10 cellular contexts compared by ENCODE assay signal in the genomic region with DNA sequence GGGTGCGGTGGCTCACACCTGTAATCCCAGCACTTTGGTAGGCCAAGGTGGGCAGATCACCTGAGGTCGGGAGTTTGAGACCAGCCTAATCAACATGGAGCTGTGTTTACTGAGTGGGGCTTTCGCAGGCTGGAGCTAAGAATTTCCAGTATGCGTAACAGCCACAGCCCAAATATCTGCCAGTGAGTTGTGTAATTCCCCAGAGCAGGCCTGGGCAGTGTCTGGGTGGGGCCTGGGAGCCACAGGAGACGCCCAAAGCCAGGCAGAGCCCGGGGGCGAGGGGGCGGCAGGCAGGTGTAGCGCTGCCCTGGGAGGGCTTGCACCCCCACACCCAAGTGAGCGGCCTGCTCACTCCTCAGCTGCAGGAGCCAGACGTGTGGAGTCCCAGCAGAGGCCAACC. TPM values are rescaled to one million over a fixed set of nuclear protein-coding genes. Genes with fewer than 3 reads are reported as not detected.
"Had no signal": no experiment of that assay in that cellular context is flagged by ENCODE, and none has a peak within 500 bp of the region (broad histone marks: within the 10 kb centered on the region; RNA-seq: fewer than 3 reads in every experiment).

A gene with protein sequence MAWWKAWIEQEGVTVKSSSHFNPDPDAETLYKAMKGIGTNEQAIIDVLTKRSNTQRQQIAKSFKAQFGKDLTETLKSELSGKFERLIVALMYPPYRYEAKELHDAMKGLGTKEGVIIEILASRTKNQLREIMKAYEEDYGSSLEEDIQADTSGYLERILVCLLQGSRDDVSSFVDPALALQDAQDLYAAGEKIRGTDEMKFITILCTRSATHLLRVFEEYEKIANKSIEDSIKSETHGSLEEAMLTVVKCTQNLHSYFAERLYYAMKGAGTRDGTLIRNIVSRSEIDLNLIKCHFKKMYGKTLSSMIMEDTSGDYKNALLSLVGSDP (plus strand): TSS at position 371 of the 400 bp plus-strand sequence. CDS start 76 bp downstream, outside the sequence.

RNA-seq across cellular contexts. Expression of the gene that starts here (rescaled TPM):
- total RNA-seq: activated B cell treated with CpG ODN at 0.5 μM for 24 hours; activated CD4-positive, alpha-beta T cell treated with anti-CD3 and anti-CD28 coated beads for 36 hours; activated naive CD4-positive, alpha-beta T cell treated with anti-CD3 and anti-CD28 coated beads, Interleukin-2, amount 50 U/mL, for 72 hours; activated T-helper 17 cell treated with anti-CD3 and anti-CD28 coated beads, Interleukin-2, amount 50 U/mL, for 72 hours; aorta; dermis microvascular lymphatic vessel endothelial cell; natural killer cell treated with Interleukin-12 subunit alpha and Interleukin-12 subunit beta and Interleukin-15 and Interleukin-18, amount 100 ng/mL, for 72 hours; T-helper 17 cell; transverse colon had no signal
- polyA plus RNA-seq: psoas muscle had no signal
